ENCODE assay signal across 8 cellular contexts in genomic region chr9:5493597-5494511, GRCh38. TPM values are rescaled to one million over a fixed set of nuclear protein-coding genes. Genes with fewer than 3 reads are reported as not detected.
A peak's percentile ranks its signal among the peaks of the same experiment; 100 is the strongest.
DNase-seq lines count a peak whose midpoint lies in the region; ATAC-seq and TF ChIP-seq lines count a peak whose summit lies in the region.

No MANE protein-coding gene starts in this region.

- H3K9me2 ChIP-seq in SK-N-SH = no peaks in the 10 kb centered on the region

- H3K27me3 ChIP-seq in SK-N-SH (ENCODE audit: insufficient read depth) = no peaks in the 10 kb centered on the region

- CTCF ChIA-PET in SK-N-SH (lab: Yijun Ruan, JAX) = no interaction called here

- ATAC-seq in GM19035 (IDR thresholded peaks at IDR 0.05; ENCODE audit: unreplicated experiment) (peak; percentile 88), HG03066 (IDR thresholded peaks at IDR 0.05; ENCODE audit: low read depth, unreplicated experiment) (peak; percentile 83)

- H3K79me2 ChIP-seq in SK-N-SH (ENCODE audit: insufficient read depth) = no peaks in the 10 kb centered on the region

- WGBS in SK-N-SH (ENCODE audit: low lambda C conversion rate) = 65% methylated on average over 9 of the region's 9 CpGs

- no peak for TF ChIP-seq EP300 in SK-N-SH (IDR thresholded peaks at IDR 0.05; ENCODE audit: borderline replicate concordance in 1 of 2, low read depth in 1 of 2, low read length in 1 of 2)

- TF ChIP-seq RAD21 in SK-N-SH (IDR thresholded peaks at IDR 0.05; ENCODE audit: low read length) = no peak

- H2AFZ ChIP-seq in SK-N-SH (ENCODE audit: low read depth) = peak overlapping the region; percentile 90

- peaks cover 30% of the 10 kb centered on the region for H3F3A ChIP-seq in SK-N-SH (replicated peaks; ENCODE audit: insufficient read depth)

- no peaks in the 10 kb centered on the region for H3K9me3 ChIP-seq in SK-N-SH

- H3K9ac ChIP-seq in SK-N-SH = peak overlapping the region; percentile 56; the same call in 1 of the 2 replicates

- H3K27ac ChIP-seq in SK-N-SH (ENCODE audit: low read depth in 2 of 2, low read length in 1 of 2) = peak overlapping the region in 1 of 2 experiments; percentile 88; a peak in 2 of 4 replicates

- TF ChIP-seq CTCF in AG10803 (conservative IDR thresholded peaks at IDR 0.05; ENCODE audit: low read length) = no peak
- no peak for TF ChIP-seq CTCF in SK-N-SH (IDR thresholded peaks at IDR 0.05)

- peak; percentile 73 for DNase-seq in AG10803 (ENCODE audit: low read depth)
- DNase-seq in SK-N-SH = no peak
- DNase-seq in fibroblast of peridontal ligament (ENCODE audit: extremely low read depth) = peak; percentile 79
- peak; percentile 19 to 20 for DNase-seq in stimulated activated CD4-positive, alpha-beta T cell treated with anti-CD3 and anti-CD28 coated beads, Interleukin-2, amount 100 ng/mL, for 48 hours
- DNase-seq in COLO668 (lab: John Stamatoyannopoulos, UW; ENCODE audit: unreplicated experiment) = no peak
- DNase-seq in islet precursor cell = no peak

- H3K4me3 ChIP-seq in AG10803 (ENCODE audit: low read length) (no peak overlapping the region), SK-N-SH (ENCODE audit: low read depth in 2 of 2, low read length in 1 of 2) (no peak overlapping the region)

- H3K4me2 ChIP-seq in SK-N-SH = peak overlapping the region; percentile 54

- peaks cover 0 to 7% of the 10 kb centered on the region in 2 experiments; a peak in 1 of 4 replicates for H3K4me1 ChIP-seq in SK-N-SH (ENCODE audit: control insufficient read depth in 1 of 2, insufficient read depth in 2 of 2, low read depth in 1 of 2, low read length in 1 of 2)

- H4K20me1 ChIP-seq in SK-N-SH (ENCODE audit: insufficient read depth) = no peaks in the 10 kb centered on the region

- no peaks in the 10 kb centered on the region for H3K36me3 ChIP-seq in SK-N-SH (replicated peaks in 1 of 2; ENCODE audit: control insufficient read depth in 1 of 2, insufficient read depth in 2 of 2, low read length in 1 of 2)

- POLR2A ChIA-PET in SK-N-SH (lab: Yijun Ruan, JAX) = no interaction called here

TF ChIP-seq in SK-N-SH, 30 proteins besides CTCF, POLR2A, EP300 and RAD21 (continues in another document):
- TF ChIP-seq RXRA (IDR thresholded peaks at IDR 0.05; ENCODE audit: borderline replicate concordance, low read depth) = no peak
- no peak for TF ChIP-seq MXI1 (IDR thresholded peaks at IDR 0.05; ENCODE audit: low read depth, low read length)
- peak; percentile 58; the same call in 1 of the 2 replicates for TF ChIP-seq NFIC (IDR thresholded peaks at IDR 0.05; ENCODE audit: borderline replicate concordance)
- no peak for TF ChIP-seq ZBTB33 (IDR thresholded peaks at IDR 0.05; ENCODE audit: borderline replicate concordance, low read depth)
- TF ChIP-seq GATA2 (CRISPR knock-in tag; IDR thresholded peaks at IDR 0.05) = no peak
- peak; percentile 73; the same call in 1 of the 2 replicates for TF ChIP-seq YY1 (IDR thresholded peaks at IDR 0.05; ENCODE audit: low read depth)
- TF ChIP-seq IRF3 (IDR thresholded peaks at IDR 0.05; ENCODE audit: low read depth, low read length) = no peak
- no peak for TF ChIP-seq FOXJ3 (CRISPR knock-in tag; IDR thresholded peaks at IDR 0.05)
- no peak for TF ChIP-seq MEF2A (IDR thresholded peaks at IDR 0.05; ENCODE audit: borderline replicate concordance, low read depth)
- TF ChIP-seq NRF1 (IDR thresholded peaks at IDR 0.05; ENCODE audit: low read depth, low read length) = no peak
- TF ChIP-seq ELF1 (IDR thresholded peaks at IDR 0.05) = no peak
- TF ChIP-seq POLR2AphosphoS5 (IDR thresholded peaks at IDR 0.05; ENCODE audit: low read depth, low read length) = no peak
- no peak for TF ChIP-seq GABPA (IDR thresholded peaks at IDR 0.05; ENCODE audit: low read depth)
- no peak for TF ChIP-seq EZH2phosphoT487 (IDR thresholded peaks at IDR 0.05; ENCODE audit: borderline replicate concordance, low read depth)
- peak; percentile 35 for TF ChIP-seq JUND (IDR thresholded peaks at IDR 0.05)
- TF ChIP-seq PBX3 (IDR thresholded peaks at IDR 0.05) = peak; percentile 13; the same call in 1 of the 2 replicates
- TF ChIP-seq USF1 (IDR thresholded peaks at IDR 0.05; ENCODE audit: borderline replicate concordance, low read depth) = no peak
- no peak for TF ChIP-seq SIN3A (IDR thresholded peaks at IDR 0.05; ENCODE audit: borderline replicate concordance, low read depth, low read length)
- TF ChIP-seq USF2 (IDR thresholded peaks at IDR 0.05; ENCODE audit: borderline replicate concordance, low read depth, low read length) = no peak
- peak; percentile 66 for TF ChIP-seq FOSL2 (IDR thresholded peaks at IDR 0.05; ENCODE audit: borderline replicate concordance, low read depth)
- no peak for TF ChIP-seq FOXM1 (IDR thresholded peaks at IDR 0.05; ENCODE audit: low read depth)
- TF ChIP-seq RCOR1 (IDR thresholded peaks at IDR 0.05; ENCODE audit: low read length) = no peak
- no peak for TF ChIP-seq MAX (IDR thresholded peaks at IDR 0.05; ENCODE audit: low read depth)
- TF ChIP-seq TCF12 (IDR thresholded peaks at IDR 0.05) = no peak
- no peak for TF ChIP-seq TAF1 (IDR thresholded peaks at IDR 0.05; ENCODE audit: borderline replicate concordance, low read depth, low read length)
- no peak for TF ChIP-seq SMC3 (IDR thresholded peaks at IDR 0.05; ENCODE audit: low read depth, low read length)
- no peak for TF ChIP-seq TEAD4 (IDR thresholded peaks at IDR 0.05; ENCODE audit: borderline replicate concordance, insufficient read depth)

RNA-seq across cellular contexts. Expression of gene PDCD1LG2, which starts 16.5 kb away (rescaled TPM):
- polyA plus RNA-seq in SK-N-SH (2012; rRNA removed) = 11.1 and 19.4 TPM in 2 replicates
- polyA plus RNA-seq in SK-N-SH (2012; cell fraction: cytosol; rRNA removed) = 12.8 and 15.3 TPM in 2 replicates
- polyA plus RNA-seq in SK-N-SH (2012; cell fraction: nucleus; rRNA removed) = 8.5 and 17.6 TPM in 2 replicates

RNA-seq across cellular contexts. Expression of gene CD274, which starts 43.5 kb away (rescaled TPM):
- 25.8 and 30.9 TPM in 2 replicates for polyA plus RNA-seq in SK-N-SH (2012; rRNA removed)
- polyA plus RNA-seq in SK-N-SH (2012; cell fraction: cytosol; rRNA removed) = 28.2 and 30.3 TPM in 2 replicates
- 24.6 and 47.3 TPM in 2 replicates for polyA plus RNA-seq in SK-N-SH (2012; cell fraction: nucleus; rRNA removed)

RNA-seq across cellular contexts. Expression of gene PLGRKT, which starts 56.1 kb away (rescaled TPM):
- polyA plus RNA-seq in SK-N-SH (2012; rRNA removed) = 11.4 and 13.1 TPM in 2 replicates
- 19.4 and 23.2 TPM in 2 replicates for polyA plus RNA-seq in SK-N-SH (2012; cell fraction: cytosol; rRNA removed)
- polyA plus RNA-seq in SK-N-SH (2012; cell fraction: nucleus; rRNA removed) = 3.1 and 5.8 TPM in 2 replicates

Comparison
In these comparisons a context has a peak if more than half of its experiments do, and no peak if none do; other contexts are left out.
1. DNase-seq: peak in AG10803 (single experiment), fibroblast of peridontal ligament (single experiment) and stimulated activated CD4-positive, alpha-beta T cell treated with anti-CD3 and anti-CD28 coated beads, Interleukin-2, amount 100 ng/mL, for 48 hours (2 of 2); none in SK-N-SH (single experiment), COLO668 (single experiment) and islet precursor cell (single experiment).